ENCODE assay signal across 8 cellular contexts in genomic region chr18:8704361-8705279, GRCh38. TPM values are rescaled to one million over a fixed set of nuclear protein-coding genes. Genes with fewer than 3 reads are reported as not detected.
DNase-seq lines count a peak whose midpoint lies in the region; ATAC-seq and TF ChIP-seq lines count a peak whose summit lies in the region.

No MANE protein-coding gene starts in this region.

- H3K9me3 ChIP-seq in A673 (ENCODE audit: low read depth, low read length, poor library complexity, severe bottlenecking) (no peaks in the 10 kb centered on the region), spleen (no peaks in the 10 kb centered on the region)

- no peak for TF ChIP-seq POLR2A in spleen (IDR thresholded peaks at IDR 0.05)

- H3K27me3 ChIP-seq in A673 (replicated peaks; ENCODE audit: insufficient read depth, low read depth, low read length, poor library complexity) (peaks cover 11% of the 10 kb centered on the region), spleen (replicated peaks in 1 of 7) (peaks cover 0 to 86% (median 30%) of the 10 kb centered on the region in 7 donors)

- no TSS peak for BruUV-seq in A673 (replicated peaks; lab: Mats Ljungman, UMichigan)

- no peaks in the 10 kb centered on the region for H3K9me3 Mint-ChIP-seq in activated B cell treated with CpG ODN at 0.5 μM for 24 hours

- POLR2A ChIA-PET in A673 (lab: Charles Lee; ENCODE audit: low non-redundant PET): no interaction called here
- POLR2A ChIA-PET in activated B cell treated with CpG ODN at 0.5 μM for 24 hours (lab: Charles Lee): interaction anchor here (1.0 to 1.1 kb wide), 2 partner anchors 66 to 432 kb away, joined by 3 read pairs; partner anchors contain the start of gene ANKRD12

- H3K4me3 ChIP-seq in A673 (ENCODE audit: low read depth, low read length, poor library complexity, severe bottlenecking): peak overlapping the region; percentile 59
- peak overlapping the region; percentile 51 to 72 for H3K4me3 ChIP-seq in cardiac fibroblast (replicated peaks in 1 of 2; ENCODE audit: low read depth in 2 of 2, low read length in 2 of 2)
- peak overlapping the region; percentile 65 to 93 (median 72) for H3K4me3 ChIP-seq in spleen

- peak; percentile 87 for DNase-seq in A673 (ENCODE audit: low spot score)
- DNase-seq in NCI-H2196 (lab: John Stamatoyannopoulos, UW; ENCODE audit: unreplicated experiment): peak; percentile 96
- peak; percentile 89 for DNase-seq in activated B cell treated with CpG ODN at 0.5 μM for 24 hours
- DNase-seq in cardiac fibroblast (ENCODE audit: low read depth in 2 of 2): peak; percentile 83 to 95
- peak; percentile 91 for DNase-seq in iris pigment epithelial cell (ENCODE audit: low read depth)
- peak; percentile 96 for DNase-seq in spleen

- peaks cover 4% of the 10 kb centered on the region for H3K4me1 ChIP-seq in A673 (ENCODE audit: insufficient read depth, low read length, poor library complexity, severe bottlenecking)
- peaks cover 8 to 38% (median 30%) of the 10 kb centered on the region in 6 donors for H3K4me1 ChIP-seq in spleen

- H3K4me3 Mint-ChIP-seq in activated B cell treated with CpG ODN at 0.5 μM for 24 hours: peak overlapping the region; percentile 89

- H3K27ac Mint-ChIP-seq in activated B cell treated with CpG ODN at 0.5 μM for 24 hours: peak overlapping the region; percentile 41

- intact Hi-C loops in A673 (cut with micrococcal nuclease; ENCODE audit: unreplicated experiment): no loop called here
- intact Hi-C loops in activated B cell treated with CpG ODN at 0.5 μM for 24 hours (cut with micrococcal nuclease): loop anchor here (1.0 to 10.0 kb wide), 6 partner anchors 208 to 1210 kb away; partner anchors contain the start of genes ANKRD12, PPP4R1, RALBP1 and TWSG1
- intact Hi-C loops in spleen (cut with DNase I; ENCODE audit: low total_unique reads): no loop called here

- H3K36me3 ChIP-seq in A673 (ENCODE audit: insufficient read depth, low read length, poor library complexity, severe bottlenecking) (no peaks in the 10 kb centered on the region), spleen (no peaks in the 10 kb centered on the region)

- H3K27ac ChIP-seq in A673 (ENCODE audit: low read depth, low read length, poor library complexity, severe bottlenecking) (no peak overlapping the region), spleen (peak overlapping the region; percentile 42 to 87 (median 71))

- peaks cover 26% of the 10 kb centered on the region for H3K4me1 Mint-ChIP-seq in activated B cell treated with CpG ODN at 0.5 μM for 24 hours

- CTCF ChIA-PET in A673 (lab: Charles Lee) (no interaction called here), activated B cell treated with CpG ODN at 0.5 μM for 24 hours (lab: Charles Lee) (interaction anchor here (1.0 to 2.7 kb wide), 4 partner anchors 8 to 283 kb away, joined by 4 to 9 read pairs (median 6); no protein-coding TSS in a partner anchor)

- ATAC-seq in GM18870 (IDR thresholded peaks at IDR 0.05; ENCODE audit: unreplicated experiment): peak; percentile 74
- peak; percentile 85 for ATAC-seq in HG03135 (IDR thresholded peaks at IDR 0.05; ENCODE audit: unreplicated experiment)
- peak; percentile 92 for ATAC-seq in activated B cell treated with CpG ODN at 0.5 μM for 24 hours (ENCODE audit: low read depth)

- TF ChIP-seq CTCF in A673 (conservative IDR thresholded peaks at IDR 0.05; ENCODE audit: low read depth, low read length): no peak
- TF ChIP-seq CTCF in activated B cell treated with CpG ODN at 0.5 μM for 24 hours (IDR thresholded peaks at IDR 0.05): no peak
- TF ChIP-seq CTCF in cardiac fibroblast (IDR thresholded peaks at IDR 0.05; ENCODE audit: low read depth, low read length): no peak
- no peak for TF ChIP-seq CTCF in spleen (IDR thresholded peaks at IDR 0.05 in 8 of 11, conservative IDR thresholded peaks at IDR 0.05 in 3 of 11)

- H3K27me3 Mint-ChIP-seq in activated B cell treated with CpG ODN at 0.5 μM for 24 hours: peaks cover 14% of the 10 kb centered on the region

- H3K36me3 Mint-ChIP-seq in activated B cell treated with CpG ODN at 0.5 μM for 24 hours (ENCODE audit: low read depth): peaks cover 6% of the 10 kb centered on the region

- 0 to 6% (median 2%) methylated on average over 38 to 71 of the region's 71 CpGs for WGBS in spleen, 5 donors

RNA-seq across cellular contexts. Expression of gene MTCL1, which starts 0.7 kb away (rescaled TPM):
- 8.9 and 11.2 TPM in 2 replicates for total RNA-seq in A673 (2021)
- 1.9 and 2.9 TPM in 2 replicates for total RNA-seq in activated B cell treated with CpG ODN at 0.5 μM for 24 hours
- 1 to 10 TPM; 2.5 to 7.5 (median 5.0) TPM for total RNA-seq in spleen
- 1 to 10 TPM; 1.6 to 4.4 (median 2.8) TPM for polyA plus RNA-seq in spleen
